19 cellular contexts compared by ENCODE assay signal in the genomic region with DNA sequence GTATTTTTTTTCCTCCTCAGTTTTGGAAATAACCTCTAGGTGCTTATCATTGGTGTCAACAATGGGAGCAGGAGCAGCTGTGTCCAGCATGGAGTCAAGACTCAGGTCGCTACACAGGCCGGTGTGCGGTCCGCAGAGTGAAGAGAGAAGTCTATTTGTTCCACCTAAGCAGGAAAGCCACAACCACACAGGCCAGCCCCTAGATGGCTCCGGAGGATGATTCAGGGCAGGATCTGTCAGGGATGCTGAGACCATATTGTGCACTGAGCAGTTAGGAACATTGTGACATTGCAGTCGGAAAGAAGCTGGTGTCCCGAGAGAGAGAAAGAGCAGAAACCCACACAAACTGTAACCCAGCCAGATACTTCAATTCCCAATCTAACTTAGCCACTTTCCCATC.
DNase-seq lines count a peak whose midpoint lies in the region; ATAC-seq and TF ChIP-seq lines count a peak whose summit lies in the region.
"Had no signal": no experiment of that assay in that cellular context is flagged by ENCODE, and none has a peak within 500 bp of the region (broad histone marks: within the 10 kb centered on the region; RNA-seq: fewer than 3 reads in every experiment).

No MANE protein-coding gene starts in this region.

- intact Hi-C loops in right lobe of liver (cut with DNase I), result no loop called here

- CTCF ChIA-PET in CD8-positive, alpha-beta memory T cell (lab: Charles Lee), result no interaction called here

- DNase-seq in D341Med (ENCODE audit: low spot score) (peak; percentile 47), NCI-H1092 (lab: John Stamatoyannopoulos, UW) (peak; percentile 66), cardiac fibroblast (ENCODE audit: low read depth in 2 of 2) (peak in 1 of 2 donors; percentile 46), right lobe of liver (no peak), OCI-M2 (lab: John Stamatoyannopoulos, UW; ENCODE audit: unreplicated experiment) (no peak)
- DNase-seq in CD8-positive, alpha-beta memory T cell, result no peak
- DNase-seq: activated naive CD8-positive, alpha-beta T cell treated with anti-CD3 and anti-CD28 coated beads for 36 hours; activated T-cell treated with anti-CD3 and anti-CD28 coated beads, Interleukin-2, amount 50 U/mL, for 24 hours; endodermal cell; H7; mesenchymal stem cell; SJCRH30; stimulated activated CD4-positive, alpha-beta T cell treated with anti-CD3 and anti-CD28 coated beads, Interleukin-2, amount 100 ng/mL, for 48 hours; testis had no signal

- no peaks in the 10 kb centered on the region for H3K36me3 ChIP-seq in right lobe of liver
- no peaks in the 10 kb centered on the region for H3K36me3 ChIP-seq in CD8-positive, alpha-beta memory T cell (ENCODE audit: insufficient read depth, low read length)
- H3K36me3 ChIP-seq: BLaER1, SJCRH30 had no signal

- no peaks in the 10 kb centered on the region for H3K9me3 Mint-ChIP-seq in CD8-positive, alpha-beta memory T cell
- H3K9me3 Mint-ChIP-seq: activated naive CD8-positive, alpha-beta T cell treated with anti-CD3 and anti-CD28 coated beads for 36 hours; activated T-cell treated with anti-CD3 and anti-CD28 coated beads, Interleukin-2, amount 50 U/mL, for 24 hours; central memory CD8-positive, alpha-beta T cell; endodermal cell; nephron had no signal

- H3K27ac ChIP-seq in right lobe of liver, result no peak overlapping the region
- H3K27ac ChIP-seq in CD8-positive, alpha-beta memory T cell (ENCODE audit: low read depth, low read length), result no peak overlapping the region
- H3K27ac ChIP-seq: BLaER1, SJCRH30, testis had no signal

- no peak for TF ChIP-seq POLR2A in right lobe of liver (IDR thresholded peaks at IDR 0.05)

- no peaks in the 10 kb centered on the region for H3K27me3 ChIP-seq in right lobe of liver
- H3K27me3 ChIP-seq in CD8-positive, alpha-beta memory T cell (ENCODE audit: insufficient read depth, low read length, poor library complexity, severe bottlenecking), result no peaks in the 10 kb centered on the region
- H3K27me3 ChIP-seq: BLaER1, SJCRH30, testis had no signal

- ATAC-seq in right lobe of liver (peak in 3 of 4 donors; percentile 30 to 46 (median 32)), HG02870 (IDR thresholded peaks at IDR 0.05; ENCODE audit: unreplicated experiment) (no peak), HG03135 (IDR thresholded peaks at IDR 0.05; ENCODE audit: unreplicated experiment) (no peak)

- H3K9me3 ChIP-seq in right lobe of liver, result no peaks in the 10 kb centered on the region
- no peaks in the 10 kb centered on the region for H3K9me3 ChIP-seq in CD8-positive, alpha-beta memory T cell (ENCODE audit: low read length)
- H3K9me3 ChIP-seq: BLaER1, SJCRH30, testis had no signal

- H3K4me1 Mint-ChIP-seq in CD8-positive, alpha-beta memory T cell, result no peaks in the 10 kb centered on the region
- H3K4me1 Mint-ChIP-seq: activated naive CD8-positive, alpha-beta T cell treated with anti-CD3 and anti-CD28 coated beads for 36 hours; central memory CD8-positive, alpha-beta T cell; nephron had no signal

- H3K27ac Mint-ChIP-seq in CD8-positive, alpha-beta memory T cell, result no peak overlapping the region
- H3K27ac Mint-ChIP-seq: activated naive CD8-positive, alpha-beta T cell treated with anti-CD3 and anti-CD28 coated beads for 36 hours; activated T-cell treated with anti-CD3 and anti-CD28 coated beads, Interleukin-2, amount 50 U/mL, for 24 hours; endodermal cell; nephron had no signal

- POLR2A ChIA-PET in CD8-positive, alpha-beta memory T cell (lab: Charles Lee), result no interaction called here

- no peaks in the 10 kb centered on the region for H3K36me3 Mint-ChIP-seq in CD8-positive, alpha-beta memory T cell
- H3K36me3 Mint-ChIP-seq: activated naive CD8-positive, alpha-beta T cell treated with anti-CD3 and anti-CD28 coated beads for 36 hours had no signal

- H3K4me3 Mint-ChIP-seq in CD8-positive, alpha-beta memory T cell, result no peak overlapping the region
- H3K4me3 Mint-ChIP-seq: activated naive CD8-positive, alpha-beta T cell treated with anti-CD3 and anti-CD28 coated beads for 36 hours; activated T-cell treated with anti-CD3 and anti-CD28 coated beads, Interleukin-2, amount 50 U/mL, for 24 hours; central memory CD8-positive, alpha-beta T cell; endodermal cell; nephron had no signal

- H3K4me3 ChIP-seq in cardiac fibroblast (replicated peaks in 1 of 2; ENCODE audit: low read depth in 2 of 2, low read length in 2 of 2) (no peak overlapping the region), right lobe of liver (no peak overlapping the region)
- no peak overlapping the region for H3K4me3 ChIP-seq in CD8-positive, alpha-beta memory T cell (ENCODE audit: low read length)
- H3K4me3 ChIP-seq: BLaER1, SJCRH30, testis had no signal

- WGBS in right lobe of liver (ENCODE audit: insufficient coverage, low coverage, low lambda C conversion rate, missing lambda C conversion rate), result 93% methylated on average over 7 of the region's 7 CpGs

- H3K4me1 ChIP-seq in right lobe of liver, result no peaks in the 10 kb centered on the region
- H3K4me1 ChIP-seq in CD8-positive, alpha-beta memory T cell (ENCODE audit: insufficient read depth, low read length), result no peaks in the 10 kb centered on the region
- H3K4me1 ChIP-seq: BLaER1, SJCRH30, testis had no signal

- TF ChIP-seq CTCF in cardiac fibroblast (IDR thresholded peaks at IDR 0.05; ENCODE audit: low read depth, low read length), result peak; percentile 21
- no peak for TF ChIP-seq CTCF in right lobe of liver (IDR thresholded peaks at IDR 0.05)

- H3K27me3 Mint-ChIP-seq in CD8-positive, alpha-beta memory T cell, result peaks cover 0 to 7% of the 10 kb centered on the region in 2 donors

Comparison
In these comparisons a context has a peak if more than half of its experiments do, and no peak if none do; other contexts are left out.
1. DNase-seq: peak in D341Med (single experiment) and NCI-H1092 (single experiment); none in right lobe of liver (0 of 3), CD8-positive, alpha-beta memory T cell (0 of 5) and OCI-M2 (single experiment).
2. ATAC-seq: peak in right lobe of liver (3 of 4); none in HG02870 (single experiment) and HG03135 (single experiment).